1 cellular context compared by ENCODE assay signal in genomic region chr17:57519199-57519598, GRCh38.
TF ChIP-seq lines count a peak whose summit lies in the region.

No MANE protein-coding gene starts in this region.

TF ChIP-seq in HepG2, 621 proteins besides CTCF, POLR2A, EP300 and RAD21 (continued from another document and continues in another):
- no peak for TF ChIP-seq RERE (CRISPR knock-in tag; IDR thresholded peaks at IDR 0.05; ENCODE audit: low read depth)
- TF ChIP-seq HNF4A (CRISPR knock-in tag; IDR thresholded peaks at IDR 0.05): no peak
- no peak for TF ChIP-seq ZNF530 (CRISPR knock-in tag; IDR thresholded peaks at IDR 0.05; ENCODE audit: low read depth)
- no peak for TF ChIP-seq CREBL2 (CRISPR knock-in tag; IDR thresholded peaks at IDR 0.05; ENCODE audit: borderline replicate concordance)
- no peak for TF ChIP-seq HES4 (CRISPR knock-in tag; IDR thresholded peaks at IDR 0.05; ENCODE audit: borderline replicate concordance)
- no peak for TF ChIP-seq GABPA (IDR thresholded peaks at IDR 0.05; ENCODE audit: low read depth, low read length)
- TF ChIP-seq GABPA (CRISPR knock-in tag; IDR thresholded peaks at IDR 0.05; ENCODE audit: low read depth): no peak
- TF ChIP-seq ZBTB46 (CRISPR knock-in tag; IDR thresholded peaks at IDR 0.05; ENCODE audit: borderline replicate concordance): no peak
- TF ChIP-seq SRY (CRISPR knock-in tag; IDR thresholded peaks at IDR 0.05): no peak
- no peak for TF ChIP-seq U2AF2 (IDR thresholded peaks at IDR 0.05; ENCODE audit: low read depth, low read length)
- no peak for TF ChIP-seq NONO (IDR thresholded peaks at IDR 0.05)
- TF ChIP-seq NONO (CRISPR knock-in tag; conservative IDR thresholded peaks at IDR 0.05): no peak
- TF ChIP-seq FOSL2 (CRISPR knock-in tag; IDR thresholded peaks at IDR 0.05): 0 out of 2 replicates have a peak, but pooled peaks have one; percentile 6
- no peak for TF ChIP-seq ZFP62 (CRISPR knock-in tag; IDR thresholded peaks at IDR 0.05)
- TF ChIP-seq ZNF605 (CRISPR knock-in tag; IDR thresholded peaks at IDR 0.05): 0 out of 2 replicates have a peak, but pooled peaks have one; percentile 29
- TF ChIP-seq GLI4 (CRISPR knock-in tag; IDR thresholded peaks at IDR 0.05; ENCODE audit: borderline replicate concordance): peak; percentile 61; the same call in 1 of the 2 replicates
- 0 out of 2 replicates have a peak, but pooled peaks have one; percentile 11 for TF ChIP-seq MYC (CRISPR knock-in tag; IDR thresholded peaks at IDR 0.05; ENCODE audit: borderline replicate concordance)
- no peak for TF ChIP-seq ZNF282 (IDR thresholded peaks at IDR 0.05; ENCODE audit: partially characterized antibody)
- no peak for TF ChIP-seq SP1 (IDR thresholded peaks at IDR 0.05)
- TF ChIP-seq SP1 (CRISPR knock-in tag; IDR thresholded peaks at IDR 0.05): no peak
- no peak for TF ChIP-seq ZMYM3 (CRISPR knock-in tag; IDR thresholded peaks at IDR 0.05)
- TF ChIP-seq REXO4 (CRISPR knock-in tag; IDR thresholded peaks at IDR 0.05; ENCODE audit: borderline replicate concordance): no peak
- peak; percentile 40 for TF ChIP-seq RBM22 (optimal IDR thresholded peaks at IDR 0.05; ENCODE audit: low read length)
- no peak for TF ChIP-seq PATZ1 (CRISPR knock-in tag; IDR thresholded peaks at IDR 0.05)
- TF ChIP-seq HNRNPL (IDR thresholded peaks at IDR 0.05; ENCODE audit: low read depth, low read length): no peak
- TF ChIP-seq AHR (CRISPR knock-in tag; IDR thresholded peaks at IDR 0.05): no peak; the same call in 1 of the 2 replicates
- 0 out of 2 replicates have a peak, but pooled peaks have one; percentile 28 for TF ChIP-seq THAP9 (CRISPR knock-in tag; IDR thresholded peaks at IDR 0.05; ENCODE audit: borderline replicate concordance)
- TF ChIP-seq ZNF639 (CRISPR knock-in tag; conservative IDR thresholded peaks at IDR 0.05): no peak
- 0 out of 2 replicates have a peak, but pooled peaks have one; percentile 2 for TF ChIP-seq ZNF687 (CRISPR knock-in tag; IDR thresholded peaks at IDR 0.05)
- TF ChIP-seq NR2C2 (CRISPR knock-in tag; IDR thresholded peaks at IDR 0.05; ENCODE audit: borderline replicate concordance): no peak
- TF ChIP-seq ZNF317 (CRISPR knock-in tag; IDR thresholded peaks at IDR 0.05): no peak
- TF ChIP-seq TCF7 (IDR thresholded peaks at IDR 0.05; ENCODE audit: low read depth): no peak
